Comparison of ENCODE assay signal across 12 cellular contexts in genomic region chr15:25391971-25392733, GRCh38. TPM values are rescaled to one million over a fixed set of nuclear protein-coding genes. Genes with fewer than 3 reads are reported as not detected.
A peak's percentile ranks its signal among the peaks of the same experiment; 100 is the strongest.
DNase-seq lines count a peak whose midpoint lies in the region; ATAC-seq and TF ChIP-seq lines count a peak whose summit lies in the region.
"Had no signal": no experiment of that assay in that cellular context is flagged by ENCODE, and none has a peak within 500 bp of the region (broad histone marks: within the 10 kb centered on the region; RNA-seq: fewer than 3 reads in every experiment).

No MANE protein-coding gene starts in this region.

- intact Hi-C loops in sigmoid colon (cut with DNase I) = no loop called here
- intact Hi-C loops in ascending aorta (cut with DNase I) = no loop called here

- no peak overlapping the region for H2AFZ ChIP-seq in GM23248

- peak overlapping the region; percentile 81 for H3K27ac ChIP-seq in GM23248
- peak overlapping the region; percentile 19; the same call in 1 of the 2 replicates for H3K27ac ChIP-seq in SK-N-MC
- peak overlapping the region in 3 of 4 donors; percentile 1 to 56 (median 11) for H3K27ac ChIP-seq in sigmoid colon
- peak overlapping the region in 1 of 2 donors; percentile 13 for H3K27ac ChIP-seq in ascending aorta

- no peaks in the 10 kb centered on the region for H3K9me3 ChIP-seq in GM23248 (ENCODE audit: low read depth)
- H3K9me3 ChIP-seq in SK-N-MC (ENCODE audit: low read depth, low read length) = no peaks in the 10 kb centered on the region; the same call in 1 of the 2 replicates
- H3K9me3 ChIP-seq in sigmoid colon = no peaks in the 10 kb centered on the region
- H3K9me3 ChIP-seq in ascending aorta = no peaks in the 10 kb centered on the region

- H3K9ac ChIP-seq in GM23248 (peak overlapping the region; percentile 55), SK-N-MC (ENCODE audit: insufficient read length) (no peak overlapping the region)

- no peak for ATAC-seq in HG03097 (IDR thresholded peaks at IDR 0.05; ENCODE audit: low FRiP score, unreplicated experiment)
- ATAC-seq: esophagus mucosa had no signal

- peak in 1 of 4 donors; percentile 16 for TF ChIP-seq EP300 in sigmoid colon (IDR thresholded peaks at IDR 0.05)

- H3K4me3 ChIP-seq in GM23248 (peak overlapping the region; percentile 65), SK-N-MC (no peak overlapping the region), foreskin fibroblast (ENCODE audit: low read depth in 1 of 2, low read length in 2 of 2) (no peak overlapping the region), sigmoid colon (no peak overlapping the region), ascending aorta (no peak overlapping the region)

- H3K79me2 ChIP-seq in GM23248 (ENCODE audit: insufficient read depth) = peaks cover 84% of the 10 kb centered on the region

- peak overlapping the region; percentile 68 for H3K4me2 ChIP-seq in GM23248 (ENCODE audit: unreplicated experiment)

- peaks cover 64% of the 10 kb centered on the region for H3F3A ChIP-seq in GM23248 (ENCODE audit: insufficient read depth)

- no peak for TF ChIP-seq POLR2A in sigmoid colon (IDR thresholded peaks at IDR 0.05)

- peaks cover 40% of the 10 kb centered on the region for H3K4me1 ChIP-seq in GM23248 (ENCODE audit: insufficient read depth)
- H3K4me1 ChIP-seq in sigmoid colon = peaks cover 0 to 12% (median 5%) of the 10 kb centered on the region in 4 donors
- H3K4me1 ChIP-seq in ascending aorta = no peaks in the 10 kb centered on the region

- DNase-seq in GM23248 (peak; percentile 92), SK-N-MC (ENCODE audit: low read depth, low spot score) (no peak), foreskin fibroblast (peak; percentile 80 to 89), sigmoid colon (no peak), ascending aorta (ENCODE audit: low spot score in 2 of 2) (no peak), GM20000 (ENCODE audit: low spot score) (no peak)
- DNase-seq: DMS53; NCI-H146; NK-92 treated with Interleukin-12 subunit alpha and Interleukin-12 subunit beta, amount 100 ng/mL, for 24 hours; T-helper 2 cell had no signal

- TF ChIP-seq CTCF in foreskin fibroblast (IDR thresholded peaks at IDR 0.05; ENCODE audit: low read depth, low read length) (no peak), sigmoid colon (IDR thresholded peaks at IDR 0.05) (no peak), ascending aorta (IDR thresholded peaks at IDR 0.05) (no peak), GM20000 (IDR thresholded peaks at IDR 0.05; ENCODE audit: extremely low read depth, missing control alignments) (no peak)

- H3K27me3 ChIP-seq in GM23248 (replicated peaks; ENCODE audit: insufficient read depth) (no peaks in the 10 kb centered on the region), sigmoid colon (no peaks in the 10 kb centered on the region), ascending aorta (no peaks in the 10 kb centered on the region)

- peaks cover 21% of the 10 kb centered on the region for H4K20me1 ChIP-seq in GM23248 (ENCODE audit: insufficient read depth)

- H3K9me2 ChIP-seq in GM23248 (ENCODE audit: insufficient read depth) = no peaks in the 10 kb centered on the region

- in situ Hi-C loops in GM23248 (cut with MboI) = no loop called here

- 12 to 14% methylated on average over 4 of the region's 4 CpGs for WGBS in GM23248 (ENCODE audit: low coverage in 1 of 2, low lambda C conversion rate in 2 of 2, missing lambda C conversion rate in 2 of 2), 2 experiments
- WGBS in sigmoid colon, 2 donors = 91 to 93% methylated on average over 4 of the region's 4 CpGs

- no peaks in the 10 kb centered on the region for H3K36me3 ChIP-seq in GM23248 (ENCODE audit: low read depth)
- H3K36me3 ChIP-seq in SK-N-MC (ENCODE audit: insufficient read depth, low read length) = peaks cover 83% of the 10 kb centered on the region
- peaks cover 0 to 4% (median 0%) of the 10 kb centered on the region in 4 donors for H3K36me3 ChIP-seq in sigmoid colon
- H3K36me3 ChIP-seq in ascending aorta = peaks cover 0 to 28% of the 10 kb centered on the region in 2 donors

RNA-seq across cellular contexts. Expression of gene UBE3A, which starts 46.7 kb away (rescaled TPM):
- total RNA-seq in GM23248 (2014; rRNA removed; shearing (Covaris generic)) = 55.4 and 58.8 TPM in 2 replicates
- 60.5 and 68.0 TPM in 2 replicates for polyA plus RNA-seq in GM23248 (2016; fragmentation: Nextera tagmentation; extraction: Ambion mirVana)
- total RNA-seq in sigmoid colon = 100 to 1,000 TPM in 1 of 4 donors, 10 to 100 TPM in 3; 70.9 to 103 (median 86.1) TPM
- polyA plus RNA-seq in sigmoid colon = 10 to 100 TPM; 12.6 to 21.5 (median 19.2) TPM
- 34.1 TPM for total RNA-seq in ascending aorta

Comparison
In these comparisons a context has a peak if more than half of its experiments do, and no peak if none do; other contexts are left out.
1. DNase-seq: peak in GM23248 (single experiment) and foreskin fibroblast (2 of 2); none in SK-N-MC (single experiment), sigmoid colon (single experiment), ascending aorta (0 of 2) and GM20000 (single experiment).